Comparison of ENCODE assay signal across 20 cellular contexts in genomic region chr4:55323375-55323774, GRCh38.
"Had no signal": no experiment of that assay in that cellular context is flagged by ENCODE, and none has a peak within 500 bp of the region (broad histone marks: within the 10 kb centered on the region; RNA-seq: fewer than 3 reads in every experiment).

No MANE protein-coding gene starts in this region.

- H3K36me3 ChIP-seq: esophagus muscularis mucosa, gastrocnemius medialis, heart right ventricle, left lung, lower lobe of right lung had no signal

- DNase-seq: effector CD8-positive, alpha-beta T cell; effector memory CD8-positive, alpha-beta T cell; endodermal cell; foreskin keratinocyte; gastrocnemius medialis; glutamatergic neuron; head of caudate nucleus; heart right ventricle; hippocampal formation; left cardiac atrium; left lung; left ventricle myocardium superior; lower lobe of right lung; mesenchymal stem cell; mucosa of descending colon; naive B cell; naive thymus-derived CD8-positive, alpha-beta T cell had no signal

- H3K9me3 Mint-ChIP-seq: effector memory CD8-positive, alpha-beta T cell; endodermal cell; mesothelial cell of epicardium; naive B cell; naive thymus-derived CD8-positive, alpha-beta T cell had no signal

- H3K4me3 ChIP-seq: coronary artery, esophagus muscularis mucosa, gastrocnemius medialis, heart right ventricle, left lung, lower lobe of right lung, mucosa of descending colon had no signal

- H3K9me3 ChIP-seq: esophagus muscularis mucosa, gastrocnemius medialis, heart right ventricle, left lung, lower lobe of right lung, mucosa of descending colon had no signal

- H3K36me3 Mint-ChIP-seq: mesothelial cell of epicardium; naive B cell; naive thymus-derived CD8-positive, alpha-beta T cell had no signal

- H3K4me3 Mint-ChIP-seq: effector memory CD8-positive, alpha-beta T cell; endodermal cell; mesothelial cell of epicardium; naive B cell; naive thymus-derived CD8-positive, alpha-beta T cell had no signal

- ATAC-seq: effector memory CD8-positive, alpha-beta T cell; foreskin keratinocyte; gastrocnemius medialis; heart right ventricle; left cardiac atrium; left lung; left ventricle myocardium superior; lower lobe of right lung; mucosa of descending colon; naive thymus-derived CD8-positive, alpha-beta T cell had no signal

- H3K4me1 Mint-ChIP-seq: endodermal cell had no signal

- H3K27me3 ChIP-seq: esophagus muscularis mucosa, gastrocnemius medialis, heart right ventricle, left lung had no signal

- H3K27ac Mint-ChIP-seq: effector memory CD8-positive, alpha-beta T cell; endodermal cell; mesothelial cell of epicardium; naive B cell had no signal

- H3K4me1 ChIP-seq: foreskin keratinocyte, gastrocnemius medialis, lower lobe of right lung had no signal

- H3K27ac ChIP-seq: coronary artery, esophagus muscularis mucosa, foreskin keratinocyte, gastrocnemius medialis, heart right ventricle, left lung, lower lobe of right lung had no signal
